In the genomic region with DNA sequence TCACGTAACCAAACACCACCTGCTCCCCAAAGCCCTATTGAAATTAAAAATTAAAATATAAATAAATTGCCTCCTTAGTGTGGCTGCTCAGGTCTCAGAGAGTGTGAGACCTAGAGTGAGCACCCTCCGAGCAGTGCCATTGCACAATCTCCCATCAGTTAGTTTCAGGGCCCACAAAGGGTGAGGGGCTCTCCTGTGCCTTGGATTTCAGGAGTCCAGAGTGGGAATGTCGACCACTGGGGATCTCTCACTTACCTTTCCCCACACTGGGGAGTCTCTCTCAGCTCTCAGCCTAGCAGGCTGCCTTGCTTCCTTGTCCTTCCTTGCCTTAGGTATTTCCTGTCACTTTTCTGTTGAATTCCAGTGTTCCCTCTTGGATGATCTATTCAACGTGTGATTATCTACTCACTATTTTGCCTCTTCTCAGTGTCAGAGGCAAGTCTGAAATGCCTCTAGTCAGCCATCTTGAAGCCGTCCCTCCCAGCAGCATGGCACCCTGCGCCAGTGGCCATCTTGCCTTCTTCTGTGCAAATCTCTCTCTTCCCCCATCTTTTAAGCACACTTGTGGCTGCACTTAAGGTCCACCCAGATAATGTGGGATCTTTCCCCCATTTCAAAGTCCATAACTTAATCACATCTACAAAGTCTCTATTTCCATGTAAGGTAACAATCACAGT, we compare ENCODE assay signal across 17 cellular contexts.
A peak's percentile ranks its signal among the peaks of the same experiment; 100 is the strongest.
DNase-seq lines count a peak whose midpoint lies in the region; FAIRE-seq and TF ChIP-seq lines count a peak whose summit lies in the region.
"Had no signal": no experiment of that assay in that cellular context is flagged by ENCODE, and none has a peak within 500 bp of the region (broad histone marks: within the 10 kb centered on the region; RNA-seq: fewer than 3 reads in every experiment).

No MANE protein-coding gene starts in this region.

- TF ChIP-seq CTCF in H9 (conservative IDR thresholded peaks at IDR 0.05) (no peak), H1 (IDR thresholded peaks at IDR 0.05; ENCODE audit: control extremely low read depth in 1 of 3, insufficient read depth in 1 of 3, low read depth in 1 of 3, low read length in 3 of 3) (no peak)

- H3K4me2 ChIP-seq in H9 (ENCODE audit: insufficient read depth, insufficient read length, low read length) (no peak overlapping the region), H1 (ENCODE audit: insufficient read depth in 1 of 2, low read depth in 2 of 2, low read length in 2 of 2) (no peak overlapping the region)

- peak; percentile 2 for DNase-seq in D341Med (ENCODE audit: low spot score)
- DNase-seq in H9: peak; percentile 11
- DNase-seq in H1 (ENCODE audit: low read depth in 1 of 2, low spot score in 2 of 2): no peak
- peak; percentile 44 for DNase-seq in posterior vena cava (ENCODE audit: low spot score)
- no peak for DNase-seq in hepatic stellate cell (ENCODE audit: low spot score)
- no peak for DNase-seq in NCI-H1048 (lab: John Stamatoyannopoulos, UW)
- no peak for DNase-seq in CD8-positive, alpha-beta memory T cell
- DNase-seq: C1 segment of cervical spinal cord, DND-41, KBM-7, NCI-H1417, NCI-H187, NCI-H226, NCI-H524 treated with DMSO at 0.1 percent for 48 hours, RPMI8226, SIG-M5 had no signal

- H2BK120ac ChIP-seq in H9 (ENCODE audit: low read depth, low read length, poor library complexity, severe bottlenecking) (no peak overlapping the region), H1 (replicated peaks; ENCODE audit: low read depth, low read length) (no peak overlapping the region)

- H3K9me3 Mint-ChIP-seq in H9: peaks cover 10 to 15% of the 10 kb centered on the region in 2 experiments; a peak in 4 of 5 replicates
- peaks cover 34 to 41% (median 36%) of the 10 kb centered on the region in 5 donors for H3K9me3 Mint-ChIP-seq in CD8-positive, alpha-beta memory T cell

- no peak for TF ChIP-seq RAD21 in H1 (IDR thresholded peaks at IDR 0.05 in 1 of 2, conservative IDR thresholded peaks at IDR 0.05 in 1 of 2; ENCODE audit: low read depth in 2 of 2, low read length in 2 of 2)

- no peak overlapping the region for H4K5ac ChIP-seq in H9 (ENCODE audit: insufficient read length, low read depth, low read length)
- H4K5ac ChIP-seq in H1 (ENCODE audit: insufficient read length, low read depth, low read length): no peak overlapping the region

- H2BK20ac ChIP-seq in H9 (ENCODE audit: low read depth, low read length, poor library complexity, severe bottlenecking) (no peak overlapping the region), H1 (ENCODE audit: low read length) (0 out of 2 replicates have a peak overlapping the region, but pooled peaks have one; percentile 86)

- no peak overlapping the region for H3K4me3 Mint-ChIP-seq in H9
- H3K4me3 Mint-ChIP-seq in CD8-positive, alpha-beta memory T cell: no peak overlapping the region

- H3K4me1 ChIP-seq in H9 (ENCODE audit: insufficient read depth, low read length) (no peaks in the 10 kb centered on the region), H1 (replicated peaks in 1 of 4; ENCODE audit: control insufficient read depth in 3 of 4, insufficient read depth in 4 of 4, low read length in 3 of 4) (no peaks in the 10 kb centered on the region)
- no peaks in the 10 kb centered on the region for H3K4me1 ChIP-seq in CD8-positive, alpha-beta memory T cell (ENCODE audit: insufficient read depth, low read length)

- no peaks in the 10 kb centered on the region for H4K20me1 ChIP-seq in H9 (ENCODE audit: control insufficient read depth, insufficient read depth, insufficient read length)
- no peaks in the 10 kb centered on the region for H4K20me1 ChIP-seq in H1 (replicated peaks in 1 of 2; ENCODE audit: control insufficient read depth in 1 of 2, insufficient read depth in 2 of 2, low read length in 2 of 2)

- H3K9ac ChIP-seq in H9 (ENCODE audit: extremely low read depth, insufficient read length, low read length) (no peak overlapping the region), H1 (replicated peaks in 1 of 4; ENCODE audit: extremely low read depth in 1 of 4, low read depth in 3 of 4, low read length in 3 of 4) (no peak overlapping the region)

- CTCF ChIA-PET in H1 (lab: Charles Lee; ENCODE audit: partially characterized antibody): interaction anchor here (1.0 kb wide), 2 partner anchors 23 to 72 kb away, joined by 3 to 4 read pairs; no protein-coding TSS in a partner anchor
- CTCF ChIA-PET in CD8-positive, alpha-beta memory T cell (lab: Charles Lee): no interaction called here

- WGBS in H9 (ENCODE audit: extremely low coverage, insufficient read length, low lambda C conversion rate): no CpG with 5 or more reads among the region's 6 CpGs
- 92% methylated on average over 6 of the region's 6 CpGs; no CpG with 5 or more reads in 1 of the 2 experiments for WGBS in H1 (ENCODE audit: extremely low coverage in 1 of 2, insufficient coverage in 1 of 2, insufficient read length in 1 of 2, insufficient replicate concordance in 2 of 2, low coverage in 1 of 2, low lambda C conversion rate in 2 of 2, missing lambda C conversion rate in 1 of 2), 2 experiments

- H3K27ac ChIP-seq in H9 (ENCODE audit: insufficient read length, low read depth, low read length) (no peak overlapping the region), H1 (ENCODE audit: low read depth, low read length) (no peak overlapping the region)
- H3K27ac ChIP-seq in CD8-positive, alpha-beta memory T cell (ENCODE audit: low read depth, low read length): no peak overlapping the region

- H3K4me3 ChIP-seq in H1 (ENCODE audit: extremely low read depth in 1 of 4, insufficient read depth in 2 of 4, low read depth in 3 of 4, low read length in 4 of 4): no peak overlapping the region
- H3K4me3 ChIP-seq in CD8-positive, alpha-beta memory T cell (ENCODE audit: low read length): no peak overlapping the region

- H2BK5ac ChIP-seq in H9 (ENCODE audit: insufficient read length, low read length) (no peak overlapping the region), H1 (ENCODE audit: low read depth, low read length) (no peak overlapping the region)

- no peak overlapping the region for H3T11ph ChIP-seq in H9 (ENCODE audit: low read length)

- H2AK5ac ChIP-seq in H9 (ENCODE audit: insufficient read length, low read length) (no peak overlapping the region), H1 (ENCODE audit: low read depth, low read length) (no peak overlapping the region)

- no peak overlapping the region for H3K27ac Mint-ChIP-seq in H9
- H3K27ac Mint-ChIP-seq in CD8-positive, alpha-beta memory T cell: no peak overlapping the region

- no peak overlapping the region for H2BK12ac ChIP-seq in H9 (ENCODE audit: insufficient read length, low read depth, low read length)
- no peak overlapping the region for H2BK12ac ChIP-seq in H1 (ENCODE audit: low read depth, low read length)

- H3K14ac ChIP-seq in H9 (ENCODE audit: insufficient read depth, low read length) (no peak overlapping the region), H1 (ENCODE audit: insufficient read length) (no peak overlapping the region)

- H3K23me2 ChIP-seq in H9 (ENCODE audit: insufficient read length, low read depth, low read length, poor library complexity, severe bottlenecking) (no peaks in the 10 kb centered on the region), H1 (ENCODE audit: low read depth, low read length) (no peaks in the 10 kb centered on the region)

- H3K4ac ChIP-seq in H9 (ENCODE audit: low read depth, low read length) (no peak overlapping the region), H1 (replicated peaks; ENCODE audit: insufficient read length, low read depth, low read length) (no peak overlapping the region)

- H4K8ac ChIP-seq in H9 (replicated peaks; ENCODE audit: insufficient read length, low read depth, low read length) (no peak overlapping the region), H1 (ENCODE audit: extremely low read depth, insufficient read depth, low read length) (no peak overlapping the region; the same call in 1 of the 2 replicates)

- H2AFZ ChIP-seq in H9 (ENCODE audit: low read length): no peak overlapping the region
- peak overlapping the region; percentile 73; the same call in 1 of the 2 replicates for H2AFZ ChIP-seq in H1 (ENCODE audit: low read length)

- no peaks in the 10 kb centered on the region for H3K9me3 ChIP-seq in H9 (ENCODE audit: control insufficient read depth, low read depth, low read length)
- H3K9me3 ChIP-seq in H1 (ENCODE audit: insufficient read depth in 2 of 2, low read depth in 1 of 2, low read length in 1 of 2): no peaks in the 10 kb centered on the region; a peak in 1 of 4 replicates
- H3K9me3 ChIP-seq in CD8-positive, alpha-beta memory T cell (ENCODE audit: low read length): peaks cover 6% of the 10 kb centered on the region

- H3K79me2 ChIP-seq in H9 (ENCODE audit: insufficient read depth, low read length) (no peaks in the 10 kb centered on the region), H1 (ENCODE audit: control insufficient read depth in 1 of 2, insufficient read depth in 2 of 2, low read length in 2 of 2) (no peaks in the 10 kb centered on the region)

- no peak for TF ChIP-seq EP300 in H1 (IDR thresholded peaks at IDR 0.05; ENCODE audit: borderline replicate concordance in 1 of 2, low read depth in 2 of 2, low read length in 2 of 2)

- POLR2A ChIA-PET in H1 (lab: Charles Lee; ENCODE audit: partially characterized antibody): no interaction called here
- POLR2A ChIA-PET in CD8-positive, alpha-beta memory T cell (lab: Charles Lee): no interaction called here

- H3K4me1 Mint-ChIP-seq in H9: no peaks in the 10 kb centered on the region
- no peaks in the 10 kb centered on the region for H3K4me1 Mint-ChIP-seq in CD8-positive, alpha-beta memory T cell

- H3K18ac ChIP-seq in H9 (ENCODE audit: insufficient read length, low read depth, low read length): no peak overlapping the region
- H3K18ac ChIP-seq in H1 (ENCODE audit: extremely low read depth, low read length): no peak overlapping the region

- no peak for FAIRE-seq in H1 (lab: Jason Lieb, UNC)
- FAIRE-seq: G401.6 had no signal

- no peak overlapping the region for H4K91ac ChIP-seq in H9 (ENCODE audit: insufficient read length, low read depth, low read length)
- no peak overlapping the region for H4K91ac ChIP-seq in H1 (replicated peaks; ENCODE audit: insufficient read length, low read length)

- H2BK15ac ChIP-seq in H9 (ENCODE audit: low read depth, low read length): no peak overlapping the region
- H2BK15ac ChIP-seq in H1 (ENCODE audit: low read length): peak overlapping the region; percentile 46; the same call in 1 of the 2 replicates

- no peaks in the 10 kb centered on the region for H3K36me3 ChIP-seq in H1 (ENCODE audit: control insufficient read depth in 2 of 4, insufficient read depth in 4 of 4, low read length in 3 of 4)
- no peaks in the 10 kb centered on the region for H3K36me3 ChIP-seq in CD8-positive, alpha-beta memory T cell (ENCODE audit: insufficient read depth, low read length)

- no peaks in the 10 kb centered on the region for H3K27me3 ChIP-seq in H9 (ENCODE audit: insufficient read depth, low read length)
- no peaks in the 10 kb centered on the region for H3K27me3 ChIP-seq in H1 (replicated peaks in 1 of 4; ENCODE audit: control insufficient read depth in 3 of 4, extremely low read depth in 1 of 4, insufficient read depth in 3 of 4, low read length in 3 of 4)
- no peaks in the 10 kb centered on the region for H3K27me3 ChIP-seq in CD8-positive, alpha-beta memory T cell (ENCODE audit: insufficient read depth, low read length, poor library complexity, severe bottlenecking)

- intact Hi-C loops in posterior vena cava (cut with DNase I): no loop called here

- H3K23ac ChIP-seq in H9 (ENCODE audit: insufficient read length, low read depth, low read length) (no peak overlapping the region), H1 (ENCODE audit: insufficient read length) (no peak overlapping the region)

- H3K79me1 ChIP-seq in H9 (ENCODE audit: insufficient read depth, low read depth, low read length, poor library complexity, severe bottlenecking): no peaks in the 10 kb centered on the region
- H3K79me1 ChIP-seq in H1 (ENCODE audit: low read depth, low read length): no peaks in the 10 kb centered on the region

- H3K56ac ChIP-seq in H9 (ENCODE audit: insufficient read length, low read depth, low read length): no peak overlapping the region
- H3K56ac ChIP-seq in H1 (replicated peaks; ENCODE audit: insufficient read length, low read depth, low read length): no peak overlapping the region

- no peaks in the 10 kb centered on the region; a peak in 1 of 7 replicates for H3K36me3 Mint-ChIP-seq in H9 (ENCODE audit: insufficient read depth in 1 of 3, low read depth in 3 of 3)
- peaks cover 0 to 13% (median 0%) of the 10 kb centered on the region in 3 donors for H3K36me3 Mint-ChIP-seq in CD8-positive, alpha-beta memory T cell

- no peak for TF ChIP-seq POLR2A in H1 (IDR thresholded peaks at IDR 0.05; ENCODE audit: control extremely low read depth in 1 of 2, low read depth in 2 of 2, low read length in 2 of 2)

- H3K27me3 Mint-ChIP-seq in H9 (ENCODE audit: low read depth): peaks cover 3% of the 10 kb centered on the region
- peaks cover 20 to 58% of the 10 kb centered on the region in 2 donors for H3K27me3 Mint-ChIP-seq in CD8-positive, alpha-beta memory T cell

Comparison
In these comparisons a context has a peak if more than half of its experiments do, and no peak if none do; other contexts are left out.
1. DNase-seq: peak in D341Med (single experiment), H9 (single experiment) and posterior vena cava (single experiment); none in H1 (0 of 2), hepatic stellate cell (single experiment), NCI-H1048 (single experiment) and CD8-positive, alpha-beta memory T cell (0 of 5).